In genomic region chr2:106270471-106270891, GRCh38 we compare ENCODE assay signal across 8 cellular contexts.
DNase-seq lines count a peak whose midpoint lies in the region; ATAC-seq and TF ChIP-seq lines count a peak whose summit lies in the region.

No MANE protein-coding gene starts in this region.

- no peak overlapping the region for H3K27ac ChIP-seq in left ventricle myocardium inferior (replicated peaks)
- H3K27ac ChIP-seq in testis, result no peak overlapping the region

- no peak for TF ChIP-seq POLR2A in testis (IDR thresholded peaks at IDR 0.05)

- POLR2A ChIA-PET in Caco-2 (lab: Charles Lee), result no interaction called here
- POLR2A ChIA-PET in WTC11 (lab: Charles Lee), result no interaction called here

- BruUV-seq in Caco-2 (replicated peaks; lab: Mats Ljungman, UMichigan), result no TSS peak

- H3K4me1 Mint-ChIP-seq in Caco-2 (ENCODE audit: low read depth, unreplicated experiment) (no peaks in the 10 kb centered on the region), WTC11 (peaks cover 17% of the 10 kb centered on the region)

- CTCF ChIA-PET in Caco-2 (lab: Charles Lee), result no interaction called here
- CTCF ChIA-PET in WTC11 (lab: Charles Lee), result interaction anchor here (1.0 to 1.7 kb wide), 3 partner anchors 105 to 293 kb away, joined by 3 to 4 read pairs (median 3); no protein-coding TSS in a partner anchor

- H3K36me3 Mint-ChIP-seq in Caco-2 (ENCODE audit: insufficient read depth, unreplicated experiment), result no peaks in the 10 kb centered on the region
- peaks cover 8% of the 10 kb centered on the region for H3K36me3 Mint-ChIP-seq in WTC11

- no peaks in the 10 kb centered on the region for H3K9me3 ChIP-seq in Caco-2
- no peaks in the 10 kb centered on the region for H3K9me3 ChIP-seq in left ventricle myocardium inferior (replicated peaks)
- H3K9me3 ChIP-seq in testis, result no peaks in the 10 kb centered on the region

- H3K4me1 ChIP-seq in Caco-2 (0 out of 2 replicates have a peak, but pooled peaks cover 2% of the 10 kb centered on the region), left ventricle myocardium inferior (peaks cover 15% of the 10 kb centered on the region), testis (peaks cover 6% of the 10 kb centered on the region)

- no peaks in the 10 kb centered on the region for H3K9me3 Mint-ChIP-seq in Caco-2 (ENCODE audit: unreplicated experiment)
- H3K9me3 Mint-ChIP-seq in WTC11, result peaks cover 18% of the 10 kb centered on the region

- H3K4me3 Mint-ChIP-seq in Caco-2 (ENCODE audit: unreplicated experiment) (peak overlapping the region; percentile 80), WTC11 (peak overlapping the region; percentile 73)

- H3K27me3 Mint-ChIP-seq in Caco-2 (ENCODE audit: insufficient read depth, unreplicated experiment) (peaks cover 3% of the 10 kb centered on the region), WTC11 (ENCODE audit: low read depth) (peaks cover 30% of the 10 kb centered on the region)

- TF ChIP-seq CTCF in Caco-2 (IDR thresholded peaks at IDR 0.05; ENCODE audit: insufficient read depth in 1 of 2, low read depth in 1 of 2, low read length in 1 of 2, severe bottlenecking in 1 of 2, unreplicated experiment in 1 of 2) (no peak), WTC11 (IDR thresholded peaks at IDR 0.05) (no peak), left ventricle myocardium inferior (IDR thresholded peaks at IDR 0.05; ENCODE audit: borderline replicate concordance) (no peak), testis (IDR thresholded peaks at IDR 0.05) (no peak)

- no peak for ATAC-seq in WTC11
- no peak for ATAC-seq in GM21390 (IDR thresholded peaks at IDR 0.05; ENCODE audit: unreplicated experiment)
- no peak for ATAC-seq in HG03108 (IDR thresholded peaks at IDR 0.05; ENCODE audit: unreplicated experiment)

- peak overlapping the region; percentile 39 for H3K4me3 ChIP-seq in Caco-2 (ENCODE audit: low read depth, low read length)
- H3K4me3 ChIP-seq in left ventricle myocardium inferior, result peak overlapping the region; percentile 67
- H3K4me3 ChIP-seq in skeletal muscle cell (ENCODE audit: low read depth, low read length), result peak overlapping the region; percentile 18
- peak overlapping the region in 1 of 2 donors; percentile 53 for H3K4me3 ChIP-seq in testis

- 64 to 75% methylated on average over 9 of the region's 9 CpGs for WGBS in testis, 2 donors

- H3K36me3 ChIP-seq in Caco-2 (ENCODE audit: control insufficient read depth, insufficient read depth, low read length), result no peaks in the 10 kb centered on the region
- H3K36me3 ChIP-seq in left ventricle myocardium inferior, result no peaks in the 10 kb centered on the region
- no peaks in the 10 kb centered on the region for H3K36me3 ChIP-seq in testis (ENCODE audit: low read depth, missing control alignments)

- intact Hi-C loops in Caco-2 (cut with micrococcal nuclease; ENCODE audit: unreplicated experiment), result no loop called here
- intact Hi-C loops in left ventricle myocardium inferior (cut with micrococcal nuclease), result no loop called here
- intact Hi-C loops in testis (cut with DNase I; ENCODE audit: low total_unique reads), result no loop called here

- peak overlapping the region; percentile 42 for H3K27ac Mint-ChIP-seq in Caco-2 (ENCODE audit: unreplicated experiment)
- no peak overlapping the region for H3K27ac Mint-ChIP-seq in WTC11

- H3K27me3 ChIP-seq in Caco-2 (replicated peaks; ENCODE audit: control insufficient read depth, insufficient read depth, low read length) (no peaks in the 10 kb centered on the region), left ventricle myocardium inferior (ENCODE audit: low read depth) (no peaks in the 10 kb centered on the region), testis (no peaks in the 10 kb centered on the region)

- DNase-seq in Caco-2 (no peak), WTC11 (ENCODE audit: low spot score) (no peak), left ventricle myocardium inferior (no peak), skeletal muscle cell (ENCODE audit: low read depth) (no peak), testis (no peak), NCI-H510A (lab: John Stamatoyannopoulos, UW) (no peak)

TF ChIP-seq in WTC11, 78 proteins besides CTCF, POLR2A, EP300 and RAD21:
- TF ChIP-seq ZNF512 (CRISPR knock-in tag; IDR thresholded peaks at IDR 0.05; ENCODE audit: borderline replicate concordance), result no peak
- no peak for TF ChIP-seq NFYB (CRISPR knock-in tag; conservative IDR thresholded peaks at IDR 0.05; ENCODE audit: low read depth)
- TF ChIP-seq ZBTB21 (CRISPR knock-in tag; IDR thresholded peaks at IDR 0.05; ENCODE audit: borderline replicate concordance), result no peak
- no peak for TF ChIP-seq CREB1 (CRISPR knock-in tag; IDR thresholded peaks at IDR 0.05)
- no peak for TF ChIP-seq FOXP4 (CRISPR knock-in tag; IDR thresholded peaks at IDR 0.05)
- no peak for TF ChIP-seq SMAD4 (CRISPR knock-in tag; IDR thresholded peaks at IDR 0.05)
- no peak for TF ChIP-seq JAZF1 (CRISPR knock-in tag; IDR thresholded peaks at IDR 0.05)
- no peak for TF ChIP-seq TEAD4 (CRISPR knock-in tag; IDR thresholded peaks at IDR 0.05)
- no peak for TF ChIP-seq EMX1 (CRISPR knock-in tag; IDR thresholded peaks at IDR 0.05)
- no peak for TF ChIP-seq ZNF219 (CRISPR knock-in tag; IDR thresholded peaks at IDR 0.05; ENCODE audit: borderline replicate concordance)
- no peak for TF ChIP-seq NFE2L1 (CRISPR knock-in tag; IDR thresholded peaks at IDR 0.05)
- no peak for TF ChIP-seq ETV6 (CRISPR knock-in tag; IDR thresholded peaks at IDR 0.05)
- no peak for TF ChIP-seq E2F1 (CRISPR knock-in tag; IDR thresholded peaks at IDR 0.05)
- TF ChIP-seq CREM (CRISPR knock-in tag; IDR thresholded peaks at IDR 0.05), result no peak
- TF ChIP-seq E2F4 (CRISPR knock-in tag; IDR thresholded peaks at IDR 0.05; ENCODE audit: borderline replicate concordance, low read depth), result no peak
- TF ChIP-seq TEAD1 (CRISPR knock-in tag; IDR thresholded peaks at IDR 0.05), result no peak
- no peak for TF ChIP-seq ZSCAN18 (CRISPR knock-in tag; IDR thresholded peaks at IDR 0.05)
- TF ChIP-seq NR2C2 (CRISPR knock-in tag; IDR thresholded peaks at IDR 0.05), result no peak
